30 cellular contexts compared by ENCODE assay signal in genomic region chr12:91143241-91143640, GRCh38. TPM values are rescaled to one million over a fixed set of nuclear protein-coding genes. Genes with fewer than 3 reads are reported as not detected.
DNase-seq lines count a peak whose midpoint lies in the region; ATAC-seq and TF ChIP-seq lines count a peak whose summit lies in the region.
"Had no signal": no experiment of that assay in that cellular context is flagged by ENCODE, and none has a peak within 500 bp of the region (broad histone marks: within the 10 kb centered on the region; RNA-seq: fewer than 3 reads in every experiment).

No MANE protein-coding gene starts in this region.

- TF ChIP-seq CTCF in colonic mucosa (IDR thresholded peaks at IDR 0.05) (no peak), uterus (IDR thresholded peaks at IDR 0.05) (no peak)

- H3K27me3 ChIP-seq in colonic mucosa, result no peaks in the 10 kb centered on the region
- no peaks in the 10 kb centered on the region for H3K27me3 ChIP-seq in muscle layer of colon (ENCODE audit: control insufficient read depth in 1 of 2, insufficient read depth in 2 of 2, low read length in 2 of 2)
- H3K27me3 ChIP-seq in uterus, result no peaks in the 10 kb centered on the region
- H3K27me3 ChIP-seq: BLaER1 treated with 17β-estradiol and CSF1 and Interleukin-3, amounts not matched to agents 10 nM and 100 nM; brain microvascular endothelial cell; ovary; testis had no signal

- DNase-seq in SK-N-MC (ENCODE audit: low read depth, low spot score), result no peak
- no peak for DNase-seq in colonic mucosa
- DNase-seq in uterus, result no peak
- no peak for DNase-seq in HUDEP-2 (lab: John Stamatoyannopoulos, UW; ENCODE audit: unreplicated experiment in 76 of 76)
- no peak for DNase-seq in HuH-7 (ENCODE audit: low spot score)
- DNase-seq: activated CD4-positive, alpha-beta T cell treated with anti-CD3 and anti-CD28 coated beads, Interleukin-2, amount 50 U/mL, for 48 hours; activated CD4-positive, CD25-positive, alpha-beta regulatory T cell treated with anti-CD3 and anti-CD28 coated beads, Interleukin-2, amount 50 U/mL, for 72 hours; activated naive CD4-positive, alpha-beta T cell treated with Interleukin-2 at 50 U/mL for 16 hours; brain microvascular endothelial cell; DMS153; effector CD8-positive, alpha-beta T cell; H9; head of caudate nucleus; Karpas-422; lower lobe of right lung; natural killer cell; NCI-H2081; NCI-H2227 treated with DMSO at 0.1 percent for 48 hours; NCI-H526 treated with DMSO at 0.1 percent for 48 hours; ovary; SHP77; stimulated activated CD4-positive, alpha-beta T cell treated with anti-CD3 and anti-CD28 coated beads, Interleukin-1b, Interleukin-23, amount 100 ng/mL, for 48 hours; T-helper 2 cell; testis had no signal

- H3K27ac ChIP-seq in SK-N-MC, result peak overlapping the region; percentile 73; the same call in 1 of the 2 replicates
- H3K27ac ChIP-seq in colonic mucosa, result peak overlapping the region; percentile 24
- peak overlapping the region; percentile 59 for H3K27ac ChIP-seq in muscle layer of colon (ENCODE audit: low read depth, low read length)
- peak overlapping the region; percentile 77 to 87 for H3K27ac ChIP-seq in uterus
- H3K27ac ChIP-seq: BLaER1 treated with 17β-estradiol and CSF1 and Interleukin-3, amounts not matched to agents 10 nM and 100 nM; brain microvascular endothelial cell; epithelial cell of prostate; lower lobe of right lung had no signal

- H3K36me3 ChIP-seq in SK-N-MC (ENCODE audit: insufficient read depth, low read length), result 0 out of 2 replicates have a peak, but pooled peaks cover 4% of the 10 kb centered on the region
- no peaks in the 10 kb centered on the region for H3K36me3 ChIP-seq in colonic mucosa
- H3K36me3 ChIP-seq in muscle layer of colon (ENCODE audit: insufficient read depth, low read length), result peaks cover 4% of the 10 kb centered on the region
- no peaks in the 10 kb centered on the region for H3K36me3 ChIP-seq in uterus
- H3K36me3 ChIP-seq: BLaER1 treated with 17β-estradiol and CSF1 and Interleukin-3, amounts not matched to agents 10 nM and 100 nM; brain microvascular endothelial cell; ovary had no signal

- H3K4me1 ChIP-seq in colonic mucosa, result no peaks in the 10 kb centered on the region
- peaks cover 43% of the 10 kb centered on the region for H3K4me1 ChIP-seq in muscle layer of colon (ENCODE audit: insufficient read depth, low read length)
- peaks cover 0 to 24% of the 10 kb centered on the region in 2 donors for H3K4me1 ChIP-seq in uterus
- H3K4me1 ChIP-seq: BLaER1 treated with 17β-estradiol and CSF1 and Interleukin-3, amounts not matched to agents 10 nM and 100 nM had no signal

- TF ChIP-seq POLR2A in uterus (IDR thresholded peaks at IDR 0.05), result no peak

- no peak overlapping the region for H3K9ac ChIP-seq in SK-N-MC (ENCODE audit: insufficient read length)
- H3K9ac ChIP-seq in colonic mucosa (ENCODE audit: low read depth in 2 of 2, low read length in 2 of 2), result no peak overlapping the region
- no peak overlapping the region for H3K9ac ChIP-seq in muscle layer of colon (ENCODE audit: low read length)
- H3K9ac ChIP-seq: BLaER1 treated with 17β-estradiol and CSF1 and Interleukin-3, amounts not matched to agents 10 nM and 100 nM had no signal

- H3K4me3 ChIP-seq in SK-N-MC (no peak overlapping the region), colonic mucosa (no peak overlapping the region), muscle layer of colon (ENCODE audit: low read depth in 1 of 2, low read length in 2 of 2) (no peak overlapping the region), uterus (no peak overlapping the region)
- H3K4me3 ChIP-seq: BLaER1 treated with 17β-estradiol and CSF1 and Interleukin-3, amounts not matched to agents 10 nM and 100 nM; lower lobe of right lung; ovary; testis had no signal

- ATAC-seq in HG03469 (IDR thresholded peaks at IDR 0.05; ENCODE audit: unreplicated experiment), result no peak
- ATAC-seq: lower lobe of right lung, natural killer cell, Panc1 had no signal

- intact Hi-C loops in colonic mucosa (cut with DNase I), result no loop called here
- intact Hi-C loops in uterus (cut with DNase I; ENCODE audit: low total_unique reads), result no loop called here

- H3K9me3 ChIP-seq in SK-N-MC (ENCODE audit: low read depth, low read length), result no peaks in the 10 kb centered on the region
- no peaks in the 10 kb centered on the region for H3K9me3 ChIP-seq in colonic mucosa
- no peaks in the 10 kb centered on the region for H3K9me3 ChIP-seq in muscle layer of colon (ENCODE audit: low read length)
- no peaks in the 10 kb centered on the region for H3K9me3 ChIP-seq in uterus
- H3K9me3 ChIP-seq: BLaER1 treated with 17β-estradiol and CSF1 and Interleukin-3, amounts not matched to agents 10 nM and 100 nM; lower lobe of right lung; ovary; testis had no signal

RNA-seq across cellular contexts. Expression of gene LUM, which starts 31.9 kb away (rescaled TPM):
- total RNA-seq in colonic mucosa (100 to 1,000 TPM in 1 of 2 donors, 10 to 100 TPM in 1; 26.1 to 102 TPM), uterus (100 to 1,000 TPM in 3 of 4 donors, 10 to 100 TPM in 1; 79.4 to 930 (median 325) TPM)
- total RNA-seq: activated T-helper 1 cell treated with anti-CD3 and anti-CD28 coated beads, Interleukin-12 subunit alpha, Interleukin-12 subunit beta, Interleukin-2, Interleukin-4 antibody, amounts not matched to agents 30 ng/mL and 10 ng/mL and 1 ng/mL, durations not matched to agents 14 hours and 24 hours and 36 hours; H9; natural killer cell had no signal

RNA-seq across cellular contexts. Expression of gene DCN, which starts 39.4 kb away (rescaled TPM):
- total RNA-seq in colonic mucosa (100 to 1,000 TPM in 1 of 2 donors, 10 to 100 TPM in 1; 79.0 to 240 TPM), uterus (1,000 to 10,000 TPM; 1,699 to 4,675 (median 2,258) TPM)
- total RNA-seq: activated T-helper 1 cell treated with anti-CD3 and anti-CD28 coated beads, Interleukin-12 subunit alpha, Interleukin-12 subunit beta, Interleukin-2, Interleukin-4 antibody, amounts not matched to agents 30 ng/mL and 10 ng/mL and 1 ng/mL, durations not matched to agents 14 hours and 24 hours and 36 hours; H9 had no signal

Comparison
In these comparisons a context has a peak if more than half of its experiments do, and no peak if none do; other contexts are left out.
1. H3K27ac ChIP-seq: peak in every context shown above with its lines; median percentile 82 in uterus; 73 in SK-N-MC; 59 in muscle layer of colon; 24 in colonic mucosa.
2. RNA of gene DCN, which starts 39.4 kb away (total RNA-seq): 1,699 to 4,675 TPM in uterus; 79.0 to 240 TPM in colonic mucosa; every median in the first group is over 4 times any median in the second.